In genomic region chr5:113384787-113385186, GRCh38 we compare ENCODE assay signal across 23 cellular contexts. TPM values are rescaled to one million over a fixed set of nuclear protein-coding genes. Genes with fewer than 3 reads are reported as not detected.
"Had no signal": no experiment of that assay in that cellular context is flagged by ENCODE, and none has a peak within 500 bp of the region (broad histone marks: within the 10 kb centered on the region; RNA-seq: fewer than 3 reads in every experiment).

No MANE protein-coding gene starts in this region.

- DNase-seq: activated CD4-positive, alpha-beta memory T cell treated with anti-CD3 and anti-CD28 coated beads, Interleukin-2, amount 10 ng/mL, durations not matched to agents 7 days and 5 days; activated CD4-positive, alpha-beta T cell treated with anti-CD3 and anti-CD28 coated beads for 4 hours; activated CD8-positive, alpha-beta memory T cell treated with anti-CD3 and anti-CD28 coated beads, Interleukin-2, amount 10 ng/mL, durations not matched to agents 7 days and 5 days; activated naive CD4-positive, alpha-beta T cell treated with Interleukin-2 at 50 U/mL for 16 hours; activated naive CD8-positive, alpha-beta T cell treated with anti-CD3 and anti-CD28 coated beads, Interleukin-2, amount 10 ng/mL, durations not matched to agents 7 days and 5 days; body of pancreas; hypothalamus; islet precursor cell; occipital lobe; stimulated activated CD4-positive, alpha-beta T cell treated with anti-CD3 and anti-CD28 coated beads, Interleukin-12 subunit alpha, Interleukin-12 subunit beta, amount 100 ng/mL, for 4 hours; stimulated activated CD4-positive, alpha-beta T cell treated with anti-CD3 and anti-CD28 coated beads, Interleukin-1b, Interleukin-23, amount 100 ng/mL, for 48 hours; stimulated activated CD8-positive, alpha-beta memory T cell treated with anti-CD3 and anti-CD28 coated beads, Interleukin-4, amount 100 ng/mL, for 48 hours; stimulated activated naive CD4-positive, alpha-beta T cell treated with Interleukin-2 at 50 U/mL for 16 hours; thyroid gland had no signal

- H3K4me1 ChIP-seq: thyroid gland had no signal

- H3K4me3 ChIP-seq: body of pancreas, lung, right atrium auricular region, thyroid gland had no signal

- H3K9me3 ChIP-seq: body of pancreas, right atrium auricular region, thyroid gland had no signal

- ATAC-seq: activated CD8-positive, alpha-beta memory T cell treated with anti-CD3 and anti-CD28 coated beads, Interleukin-2, amount 10 ng/mL, durations not matched to agents 7 days and 5 days; activated T-helper 17 cell treated with anti-CD3 and anti-CD28 coated beads, Interleukin-2, amount 50 U/mL, for 72 hours; body of pancreas; left lobe of liver; WTC11 had no signal

- H3K36me3 ChIP-seq: right atrium auricular region, thyroid gland had no signal

- H3K27ac ChIP-seq: body of pancreas, right atrium auricular region, thyroid gland had no signal

- H3K27me3 ChIP-seq: body of pancreas, right atrium auricular region, thyroid gland had no signal

RNA-seq across cellular contexts. Expression of gene TSSK1B, which starts 50.0 kb away (rescaled TPM):
- total RNA-seq: activated CD4-positive, alpha-beta memory T cell treated with anti-CD3 and anti-CD28 coated beads, Interleukin-2, amount 10 ng/mL, durations not matched to agents 7 days and 5 days; activated CD8-positive, alpha-beta memory T cell treated with anti-CD3 and anti-CD28 coated beads, Interleukin-2, amount 10 ng/mL, durations not matched to agents 7 days and 5 days; activated naive CD8-positive, alpha-beta T cell treated with anti-CD3 and anti-CD28 coated beads, Interleukin-2, amount 10 ng/mL, durations not matched to agents 7 days and 5 days; activated T-helper 17 cell treated with anti-CD3 and anti-CD28 coated beads, Interleukin-2, amount 50 U/mL, for 72 hours; body of pancreas; dermis microvascular lymphatic vessel endothelial cell; left lobe of liver; right atrium auricular region; subcutaneous adipose tissue; T-helper 2 cell treated with Interferon-gamma antibody and Interleukin-4, amounts not matched to agents 100 ng/mL and 5 ng/mL, for 36 hours; WTC11 had no signal
- polyA plus RNA-seq: urinary bladder had no signal
